ENCODE assay signal across 9 cellular contexts in the genomic region with DNA sequence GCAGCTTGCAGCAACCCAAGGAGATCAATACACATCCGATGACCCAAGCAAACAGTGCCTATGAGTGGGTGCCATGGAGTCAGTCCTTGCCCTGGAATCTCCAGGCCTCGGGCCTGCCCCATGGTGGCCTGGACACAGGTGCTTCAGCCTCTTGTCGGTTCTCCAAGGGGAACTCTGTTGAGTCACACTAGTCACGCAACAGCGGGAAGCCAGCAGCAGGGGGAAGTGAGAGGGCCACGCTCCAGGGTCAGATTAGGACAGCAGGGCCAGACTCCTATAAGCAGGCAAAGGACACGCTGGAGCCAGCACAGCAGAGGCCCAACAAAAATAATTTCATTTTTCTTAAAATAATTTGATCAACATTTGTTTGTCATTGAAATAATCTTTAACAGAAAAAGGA. TPM values are rescaled to one million over a fixed set of nuclear protein-coding genes. Genes with fewer than 3 reads are reported as not detected.
DNase-seq lines count a peak whose midpoint lies in the region; ATAC-seq and TF ChIP-seq lines count a peak whose summit lies in the region.
"Had no signal": no experiment of that assay in that cellular context is flagged by ENCODE, and none has a peak within 500 bp of the region (broad histone marks: within the 10 kb centered on the region; RNA-seq: fewer than 3 reads in every experiment).

No MANE protein-coding gene starts in this region.

- peak overlapping the region; percentile 64 for H3K27ac Mint-ChIP-seq in HFFc6

- no peak for ATAC-seq in PC-3
- ATAC-seq in gastroesophageal sphincter = peak; percentile 56

- TF ChIP-seq CTCF in HFFc6 (IDR thresholded peaks at IDR 0.05) (peak; percentile 13; the same call in 1 of the 2 replicates), PC-3 (conservative IDR thresholded peaks at IDR 0.05; ENCODE audit: low read depth, low read length) (no peak), gastroesophageal sphincter (IDR thresholded peaks at IDR 0.05) (no peak), spleen (IDR thresholded peaks at IDR 0.05 in 8 of 11, conservative IDR thresholded peaks at IDR 0.05 in 3 of 11) (peak in 1 of 11 experiments; percentile 29), RWPE1 (conservative IDR thresholded peaks at IDR 0.05; ENCODE audit: low read depth) (no peak)

- WGBS in gastroesophageal sphincter (ENCODE audit: low coverage in 1 of 2), 2 donors = 53% methylated on average over 4 of the region's 7 CpGs; no CpG with 5 or more reads in 1 of the 2 donors
- WGBS in spleen, 5 donors = 19 to 27% (median 21%) methylated on average over 7 of the region's 7 CpGs

- H3K27me3 ChIP-seq in PC-3 (ENCODE audit: low read length) = no peaks in the 10 kb centered on the region
- H3K27me3 ChIP-seq in gastroesophageal sphincter = no peaks in the 10 kb centered on the region
- no peaks in the 10 kb centered on the region for H3K27me3 ChIP-seq in spleen (replicated peaks in 1 of 7)
- H3K27me3 ChIP-seq: cardiac muscle cell had no signal

- intact Hi-C loops in PC-3 (cut with micrococcal nuclease) (no loop called here), spleen (cut with DNase I; ENCODE audit: low total_unique reads) (no loop called here)

- POLR2A ChIA-PET in PC-3 (lab: Charles Lee; ENCODE audit: unreplicated experiment) = no interaction called here
- POLR2A ChIA-PET in RWPE1 (lab: Yijun Ruan, JAX; ENCODE audit: low non-redundant PET) = no interaction called here

- TF ChIP-seq EP300 in gastroesophageal sphincter (IDR thresholded peaks at IDR 0.05) = no peak

- DNase-seq in GF-D8 (lab: John Stamatoyannopoulos, UW) (peak; percentile 72), HFFc6 (peak; percentile 62), PC-3 (peak; percentile 11), spleen (peak; percentile 91), HPDE6-E6E7 (ENCODE audit: extremely low spot score) (no peak), RWPE1 (ENCODE audit: low spot score) (no peak), NCI-H226 (no peak)

- H3K36me3 ChIP-seq in PC-3 (ENCODE audit: low read depth, low read length) (no peaks in the 10 kb centered on the region), gastroesophageal sphincter (no peaks in the 10 kb centered on the region), spleen (no peaks in the 10 kb centered on the region)
- H3K36me3 ChIP-seq: cardiac muscle cell had no signal

- peak overlapping the region; percentile 34; the same call in 1 of the 2 replicates for H3K4me3 Mint-ChIP-seq in HFFc6

- H2AFZ ChIP-seq in PC-3 (ENCODE audit: low read length) = no peak overlapping the region

- peaks cover 20% of the 10 kb centered on the region for H3K36me3 Mint-ChIP-seq in HFFc6 (ENCODE audit: low read depth)

- no peaks in the 10 kb centered on the region for H4K20me1 ChIP-seq in PC-3 (ENCODE audit: low read length)

- H3K4me3 ChIP-seq in PC-3 (ENCODE audit: low read length) (no peak overlapping the region), gastroesophageal sphincter (no peak overlapping the region), spleen (peak overlapping the region in 1 of 8 donors; percentile 19)
- H3K4me3 ChIP-seq: cardiac muscle cell had no signal

- CTCF ChIA-PET in PC-3 (lab: Charles Lee) = no interaction called here
- CTCF ChIA-PET in RWPE1 (lab: Yijun Ruan, JAX) = no interaction called here

- peaks cover 41% of the 10 kb centered on the region for H3K4me1 Mint-ChIP-seq in HFFc6 (ENCODE audit: low read depth)

- no peak overlapping the region for H3K9ac ChIP-seq in PC-3 (ENCODE audit: low read length)

- H3K27ac ChIP-seq in PC-3 (ENCODE audit: low read length) (no peak overlapping the region), gastroesophageal sphincter (peak overlapping the region in 1 of 4 donors; percentile 6), spleen (peak overlapping the region; percentile 19 to 77 (median 70)), RWPE1 (no peak overlapping the region)
- H3K27ac ChIP-seq: cardiac muscle cell had no signal

- BruUV-seq in PC-3 (replicated peaks; lab: Mats Ljungman, UMichigan) = no TSS peak

- no peaks in the 10 kb centered on the region for H3K9me2 ChIP-seq in PC-3 (replicated peaks; ENCODE audit: low read length)

- no peaks in the 10 kb centered on the region; the same call in 1 of the 2 replicates for H3K27me3 Mint-ChIP-seq in HFFc6 (ENCODE audit: insufficient read depth)

- H3K9me3 ChIP-seq in PC-3 (ENCODE audit: low read length) (no peaks in the 10 kb centered on the region), gastroesophageal sphincter (no peaks in the 10 kb centered on the region), spleen (no peaks in the 10 kb centered on the region)

- no peaks in the 10 kb centered on the region for H3K79me2 ChIP-seq in PC-3 (ENCODE audit: low read length)

- no peaks in the 10 kb centered on the region for H3K9me3 Mint-ChIP-seq in HFFc6

- no peaks in the 10 kb centered on the region for H3F3A ChIP-seq in PC-3 (ENCODE audit: low read length, unreplicated experiment)

- H3K4me1 ChIP-seq in PC-3 (ENCODE audit: insufficient read depth, low read length) = peaks cover 13% of the 10 kb centered on the region
- H3K4me1 ChIP-seq in gastroesophageal sphincter = peaks cover 0 to 23% (median 7%) of the 10 kb centered on the region in 3 donors
- H3K4me1 ChIP-seq in spleen = peaks cover 16 to 69% (median 44%) of the 10 kb centered on the region in 6 donors

- TF ChIP-seq POLR2A in gastroesophageal sphincter (IDR thresholded peaks at IDR 0.05) = no peak
- no peak for TF ChIP-seq POLR2A in spleen (IDR thresholded peaks at IDR 0.05)

- H3K4me2 ChIP-seq in PC-3 (ENCODE audit: low read length) = no peak overlapping the region

RNA-seq across cellular contexts. Expression of gene ARMC9, which starts 16.6 kb away (rescaled TPM):
- total RNA-seq in HFFc6 (2021; fragmentation: NEBNext Ultra II Directional; extraction: Animal tissue kit (Norgen Biotek cat#: 25700)) = 10 to 100 TPM; 49.3 to 93.2 (median 55.7) TPM
- 12.8 and 23.4 TPM in 2 replicates for total RNA-seq in PC-3 (2014; rRNA removed)
- total RNA-seq in gastroesophageal sphincter = 100 to 1,000 TPM in 3 of 4 donors, 10 to 100 TPM in 1; 69.6 to 298 (median 152) TPM
- 1 to 10 TPM; 2.9 to 8.9 (median 4.9) TPM for total RNA-seq in spleen
- polyA plus RNA-seq in spleen = 1 to 10 TPM in 2 of 3 donors, under 1 TPM in 1; 0.83 to 2.5 (median 2.2) TPM

RNA-seq across cellular contexts. Expression of gene HTR2B, which starts 57.0 kb away (rescaled TPM):
- total RNA-seq in HFFc6 (2021; fragmentation: NEBNext Ultra II Directional; extraction: Animal tissue kit (Norgen Biotek cat#: 25700)) = under 1 TPM in 5 of 6 experiments, not detected in 1; 0.09 to 0.33 (median 0.26) TPM
- total RNA-seq in PC-3 (2014; rRNA removed) = not detected in 2 replicates
- total RNA-seq in gastroesophageal sphincter = 10 to 100 TPM in 3 of 4 donors, 1 to 10 TPM in 1; 6.8 to 17.3 (median 16.0) TPM
- 1 to 10 TPM in 1 of 7 donors, under 1 TPM in 5, not detected in 1; 0.14 to 1.3 (median 0.54) TPM for total RNA-seq in spleen
- under 1 TPM; 0.37 to 0.67 (median 0.41) TPM for polyA plus RNA-seq in spleen
- total RNA-seq: cardiac muscle cell had no signal
- polyA plus RNA-seq: cardiac muscle cell had no signal

Comparison
In these comparisons a context has a peak if more than half of its experiments do, and no peak if none do; other contexts are left out.
1. DNase-seq: peak in GF-D8 (single experiment), HFFc6 (single experiment), PC-3 (single experiment) and spleen (single experiment); none in HPDE6-E6E7 (single experiment), RWPE1 (single experiment) and NCI-H226 (single experiment).
2. H3K27ac ChIP-seq: peak in spleen (8 of 8); none in PC-3 (single experiment) and RWPE1 (single experiment).